ENCODE assay signal across 12 cellular contexts in genomic region chr10:58782876-58783859, GRCh38.
DNase-seq lines count a peak whose midpoint lies in the region; ATAC-seq and TF ChIP-seq lines count a peak whose summit lies in the region.
"Had no signal": no experiment of that assay in that cellular context is flagged by ENCODE, and none has a peak within 500 bp of the region (broad histone marks: within the 10 kb centered on the region; RNA-seq: fewer than 3 reads in every experiment).

No MANE protein-coding gene starts in this region.

- in situ Hi-C loops in transverse colon (cut with MboI; ENCODE audit: low pct_ligation_motif_present in 1 of 4, low pct_unique_long_range_greater_than_20kb in 1 of 4, low sequenced_read_pairs in 3 of 4), result loop anchor here in 3 of 4 donors (10.0 to 25.0 kb wide), 5 partner anchors 172 to 1029 kb away; no protein-coding TSS in a partner anchor

- peak overlapping the region; percentile 38 for H3K27ac ChIP-seq in colonic mucosa
- peak overlapping the region; percentile 44 to 66 (median 57) for H3K27ac ChIP-seq in transverse colon
- H3K27ac ChIP-seq: SJSA1 had no signal

- no peak for TF ChIP-seq CTCF in HFF-Myc (IDR thresholded peaks at IDR 0.05; ENCODE audit: low read depth, low read length, missing control alignments)
- TF ChIP-seq CTCF in colonic mucosa (IDR thresholded peaks at IDR 0.05), result no peak
- TF ChIP-seq CTCF in transverse colon (IDR thresholded peaks at IDR 0.05), result no peak

- TF ChIP-seq EP300 in transverse colon (IDR thresholded peaks at IDR 0.05; ENCODE audit: low read depth), result no peak

- no peak for TF ChIP-seq POLR2A in transverse colon (IDR thresholded peaks at IDR 0.05)

- ATAC-seq in left lobe of liver, result peak; percentile 32
- ATAC-seq in HG02938 (IDR thresholded peaks at IDR 0.05; ENCODE audit: unreplicated experiment), result no peak

- H3K9me3 ChIP-seq in colonic mucosa, result no peaks in the 10 kb centered on the region
- H3K9me3 ChIP-seq in transverse colon, result no peaks in the 10 kb centered on the region
- H3K9me3 ChIP-seq: HAP-1, SJSA1 had no signal

- H3K4me1 ChIP-seq in colonic mucosa, result peaks cover 3% of the 10 kb centered on the region
- H3K4me1 ChIP-seq in transverse colon, result peaks cover 2 to 22% (median 17%) of the 10 kb centered on the region in 4 donors
- H3K4me1 ChIP-seq: HAP-1, SJSA1 had no signal

- no peaks in the 10 kb centered on the region for H3K36me3 ChIP-seq in colonic mucosa
- no peaks in the 10 kb centered on the region for H3K36me3 ChIP-seq in transverse colon
- H3K36me3 ChIP-seq: HAP-1, SJSA1 had no signal

- intact Hi-C loops in colonic mucosa (cut with DNase I) (loop anchor here (5.0 to 10.0 kb wide), 4 partner anchors 169 to 839 kb away; no protein-coding TSS in a partner anchor), transverse colon (cut with DNase I; ENCODE audit: low total_unique reads) (no loop called here)

- no peak overlapping the region for H3K4me3 ChIP-seq in HFF-Myc (replicated peaks; ENCODE audit: low read depth, low read length)
- H3K4me3 ChIP-seq in colonic mucosa, result no peak overlapping the region
- H3K4me3 ChIP-seq in transverse colon, result no peak overlapping the region
- H3K4me3 ChIP-seq: HAP-1, SJSA1, skin epidermis had no signal

- 32 to 38% methylated on average over 1 to 4 of the region's 4 CpGs for WGBS in transverse colon (ENCODE audit: low coverage in 1 of 2), 2 donors

- H3K9ac ChIP-seq in colonic mucosa (ENCODE audit: low read depth in 2 of 2, low read length in 2 of 2), result no peak overlapping the region

- H3K27me3 ChIP-seq in colonic mucosa (no peaks in the 10 kb centered on the region), transverse colon (no peaks in the 10 kb centered on the region)
- H3K27me3 ChIP-seq: SJSA1 had no signal

- peak; percentile 44 for DNase-seq in HFF-Myc (ENCODE audit: extremely low read depth, low read depth)
- DNase-seq in colonic mucosa, result peak; percentile 30
- no peak for DNase-seq in left lobe of liver (ENCODE audit: low spot score)
- no peak for DNase-seq in transverse colon
- no peak for DNase-seq in NOMO-1 treated with dmso at 0.1 percent for 144 hours (lab: John Stamatoyannopoulos, UW; ENCODE audit: unreplicated experiment)
- DNase-seq in stimulated activated CD4-positive, alpha-beta T cell treated with anti-CD3 and anti-CD28 coated beads, Interleukin-4, amount 100 ng/mL, for 24 hours, result no peak
- DNase-seq: activated CD4-positive, alpha-beta T cell treated with anti-CD3 and anti-CD28 coated beads for 1 hour; NCI-H524 had no signal

Comparison
In these comparisons a context has a peak if more than half of its experiments do, and no peak if none do; other contexts are left out.
1. DNase-seq: peak in HFF-Myc (single experiment) and colonic mucosa (single experiment); none in left lobe of liver (single experiment), transverse colon (single experiment), NOMO-1 treated with dmso at 0.1 percent for 144 hours (single experiment) and stimulated activated CD4-positive, alpha-beta T cell treated with anti-CD3 and anti-CD28 coated beads, Interleukin-4, amount 100 ng/mL, for 24 hours (single experiment).